ENCODE assay signal across 13 cellular contexts in genomic region chr14:104420990-104421389, GRCh38.
DNase-seq lines count a peak whose midpoint lies in the region; ATAC-seq lines count a peak whose summit lies in the region.
"Had no signal": no experiment of that assay in that cellular context is flagged by ENCODE, and none has a peak within 500 bp of the region (broad histone marks: within the 10 kb centered on the region; RNA-seq: fewer than 3 reads in every experiment).

No MANE protein-coding gene starts in this region.

- DNase-seq in activated CD4-positive, alpha-beta memory T cell treated with anti-CD3 and anti-CD28 coated beads, Interleukin-2, amount 10 ng/mL, durations not matched to agents 7 days and 5 days = peak; percentile 6
- DNase-seq in activated CD4-positive, alpha-beta memory T cell treated with anti-CD3 and anti-CD28 coated beads for 36 hours = no peak
- DNase-seq in H7 (peak; percentile 11), islet precursor cell (peak; percentile 36), sciatic nerve (ENCODE audit: low spot score) (peak; percentile 26), NCI-H1436 treated with DMSO at 0.1 percent for 48 hours (lab: John Stamatoyannopoulos, UW) (no peak), NCI-H2107 treated with DMSO at 0.1 percent for 48 hours (lab: John Stamatoyannopoulos, UW; ENCODE audit: unreplicated experiment) (no peak)
- DNase-seq: CD4-positive, alpha-beta memory T cell; NCI-H1930; NCI-H2171; NK-92 treated with Interleukin-12 subunit alpha and Interleukin-12 subunit beta, amount 100 ng/mL, for 24 hours had no signal

- peaks cover 12% of the 10 kb centered on the region for H3K27me3 Mint-ChIP-seq in activated CD4-positive, alpha-beta memory T cell treated with anti-CD3 and anti-CD28 coated beads, Interleukin-2, amount 10 ng/mL, durations not matched to agents 7 days and 5 days
- no peaks in the 10 kb centered on the region for H3K27me3 Mint-ChIP-seq in activated CD4-positive, alpha-beta memory T cell treated with anti-CD3 and anti-CD28 coated beads for 36 hours

- H3K4me3 ChIP-seq in H7 (ENCODE audit: insufficient read depth, low read depth, low read length) = no peak overlapping the region
- H3K4me3 ChIP-seq: K562 had no signal

- H3K36me3 ChIP-seq in H7 (replicated peaks; ENCODE audit: control insufficient read depth, insufficient read depth, low read length) = no peaks in the 10 kb centered on the region

- ATAC-seq in sciatic nerve = no peak
- no peak for ATAC-seq in HG02870 (IDR thresholded peaks at IDR 0.05; ENCODE audit: unreplicated experiment)
- ATAC-seq: K562 had no signal

- no peak overlapping the region for H3K27ac Mint-ChIP-seq in activated CD4-positive, alpha-beta memory T cell treated with anti-CD3 and anti-CD28 coated beads, Interleukin-2, amount 10 ng/mL, durations not matched to agents 7 days and 5 days
- no peak overlapping the region for H3K27ac Mint-ChIP-seq in activated CD4-positive, alpha-beta memory T cell treated with anti-CD3 and anti-CD28 coated beads for 36 hours

- no peaks in the 10 kb centered on the region for H3K36me3 Mint-ChIP-seq in activated CD4-positive, alpha-beta memory T cell treated with anti-CD3 and anti-CD28 coated beads, Interleukin-2, amount 10 ng/mL, durations not matched to agents 7 days and 5 days (ENCODE audit: low read depth)
- H3K36me3 Mint-ChIP-seq in activated CD4-positive, alpha-beta memory T cell treated with anti-CD3 and anti-CD28 coated beads for 36 hours = no peaks in the 10 kb centered on the region
- H3K36me3 Mint-ChIP-seq: CD4-positive, alpha-beta memory T cell had no signal

- POLR2A ChIA-PET in activated CD4-positive, alpha-beta memory T cell treated with anti-CD3 and anti-CD28 coated beads, Interleukin-2, amount 10 ng/mL, durations not matched to agents 7 days and 5 days (lab: Charles Lee) = no interaction called here
- POLR2A ChIA-PET in activated CD4-positive, alpha-beta memory T cell treated with anti-CD3 and anti-CD28 coated beads for 36 hours (lab: Charles Lee) = no interaction called here

- no peaks in the 10 kb centered on the region for H3K4me1 Mint-ChIP-seq in activated CD4-positive, alpha-beta memory T cell treated with anti-CD3 and anti-CD28 coated beads, Interleukin-2, amount 10 ng/mL, durations not matched to agents 7 days and 5 days
- no peaks in the 10 kb centered on the region for H3K4me1 Mint-ChIP-seq in activated CD4-positive, alpha-beta memory T cell treated with anti-CD3 and anti-CD28 coated beads for 36 hours (ENCODE audit: low read depth)

- H3K27me3 ChIP-seq in H7 (ENCODE audit: control insufficient read depth, insufficient read depth, low read length) = no peaks in the 10 kb centered on the region

- intact Hi-C loops in activated CD4-positive, alpha-beta memory T cell treated with anti-CD3 and anti-CD28 coated beads for 36 hours (cut with micrococcal nuclease) = no loop called here
- intact Hi-C loops in sciatic nerve (cut with DNase I) = no loop called here

- CTCF ChIA-PET in activated CD4-positive, alpha-beta memory T cell treated with anti-CD3 and anti-CD28 coated beads, Interleukin-2, amount 10 ng/mL, durations not matched to agents 7 days and 5 days (lab: Charles Lee) = no interaction called here
- CTCF ChIA-PET in activated CD4-positive, alpha-beta memory T cell treated with anti-CD3 and anti-CD28 coated beads for 36 hours (lab: Charles Lee) = no interaction called here

- H3K9me3 Mint-ChIP-seq in activated CD4-positive, alpha-beta memory T cell treated with anti-CD3 and anti-CD28 coated beads, Interleukin-2, amount 10 ng/mL, durations not matched to agents 7 days and 5 days = no peaks in the 10 kb centered on the region
- H3K9me3 Mint-ChIP-seq in activated CD4-positive, alpha-beta memory T cell treated with anti-CD3 and anti-CD28 coated beads for 36 hours = no peaks in the 10 kb centered on the region

- H3K4me3 Mint-ChIP-seq in activated CD4-positive, alpha-beta memory T cell treated with anti-CD3 and anti-CD28 coated beads, Interleukin-2, amount 10 ng/mL, durations not matched to agents 7 days and 5 days = no peak overlapping the region
- no peak overlapping the region for H3K4me3 Mint-ChIP-seq in activated CD4-positive, alpha-beta memory T cell treated with anti-CD3 and anti-CD28 coated beads for 36 hours
- H3K4me3 Mint-ChIP-seq: CD4-positive, alpha-beta memory T cell had no signal

Comparison
In these comparisons a context has a peak if more than half of its experiments do, and no peak if none do; other contexts are left out.
1. DNase-seq: peak in activated CD4-positive, alpha-beta memory T cell treated with anti-CD3 and anti-CD28 coated beads, Interleukin-2, amount 10 ng/mL, durations not matched to agents 7 days and 5 days (single experiment), H7 (single experiment), islet precursor cell (single experiment) and sciatic nerve (single experiment); none in activated CD4-positive, alpha-beta memory T cell treated with anti-CD3 and anti-CD28 coated beads for 36 hours (single experiment), NCI-H1436 treated with DMSO at 0.1 percent for 48 hours (single experiment) and NCI-H2107 treated with DMSO at 0.1 percent for 48 hours (single experiment).